27 cellular contexts compared by ENCODE assay signal in genomic region chr6:89269981-89270380, GRCh38. TPM values are rescaled to one million over a fixed set of nuclear protein-coding genes. Genes with fewer than 3 reads are reported as not detected.
"Had no signal": no experiment of that assay in that cellular context is flagged by ENCODE, and none has a peak within 500 bp of the region (broad histone marks: within the 10 kb centered on the region; RNA-seq: fewer than 3 reads in every experiment).

No MANE protein-coding gene starts in this region.

- FAIRE-seq: astrocyte, TTC549 had no signal

- DNase-seq: activated B cell treated with CpG ODN at 0.5 μM for 24 hours; activated CD4-positive, alpha-beta memory T cell treated with anti-CD3 and anti-CD28 coated beads for 36 hours; activated CD4-positive, alpha-beta T cell treated with anti-CD3 and anti-CD28 coated beads for 1 hour; activated CD4-positive, alpha-beta T cell treated with anti-CD3 and anti-CD28 coated beads, Interleukin-2, amount 10 ng/mL, durations not matched to agents 24 days and 14 days; activated effector memory CD4-positive, alpha-beta T cell treated with anti-CD3 and anti-CD28 coated beads, Interleukin-2, amount 50 U/mL, for 16 hours; activated naive CD4-positive, alpha-beta T cell treated with Interleukin-2 at 50 U/mL for 16 hours; activated naive CD8-positive, alpha-beta T cell treated with anti-CD3 and anti-CD28 coated beads, Interleukin-2, amount 50 U/mL, for 24 hours; activated T-cell treated with anti-CD3 and anti-CD28 coated beads, Interleukin-2, amount 50 U/mL, for 4 hours; amygdala; MV-4-11; NCI-H1092 treated with DMSO at 0.1 percent for 48 hours; NCI-H1417 treated with DMSO at 0.1 percent for 48 hours; NCI-H1694; NCI-H2081; NCI-H446 treated with DMSO at 0.1 percent for 48 hours; NCI-H524 treated with DMSO at 0.1 percent for 48 hours; NCI-H774; PC-9; SHP77 treated with DMSO at 0.1 percent for 48 hours; T-helper 2 cell; T1000 had no signal

- ATAC-seq: activated naive CD4-positive, alpha-beta T cell treated with anti-CD3 and anti-CD28 coated beads, Interleukin-2, amount 50 U/mL, for 72 hours; activated naive CD8-positive, alpha-beta T cell treated with anti-CD3 and anti-CD28 coated beads, Interleukin-2, amount 50 U/mL, for 24 hours; activated T-cell treated with anti-CD3 and anti-CD28 coated beads, Interleukin-2, amount 50 U/mL, for 4 hours had no signal

- H3K27ac ChIP-seq: KMS-11, PC-9 had no signal

- H3K4me3 ChIP-seq: PC-9 had no signal

RNA-seq across cellular contexts. Expression of gene GABRR2, which starts 45.1 kb away (rescaled TPM):
- total RNA-seq: MCF 10A had no signal

RNA-seq across cellular contexts. Expression of gene GABRR1, which starts 52.8 kb away (rescaled TPM):
- total RNA-seq: activated B cell treated with CpG ODN at 0.5 μM for 24 hours; activated CD4-positive, alpha-beta memory T cell treated with anti-CD3 and anti-CD28 coated beads for 36 hours; activated CD4-positive, alpha-beta T cell treated with anti-CD3 and anti-CD28 coated beads, Interleukin-2, amount 10 ng/mL, durations not matched to agents 24 days and 14 days; activated CD8-positive, alpha-beta memory T cell treated with anti-CD3 and anti-CD28 coated beads for 36 hours; activated naive CD4-positive, alpha-beta T cell treated with anti-CD3 and anti-CD28 coated beads, Interleukin-2, amount 50 U/mL, for 72 hours; activated T-cell treated with anti-CD3 and anti-CD28 coated beads, Interleukin-2, amount 50 U/mL, for 4 hours; astrocyte; MCF 10A; PC-9 had no signal
